43 cellular contexts compared by ENCODE assay signal in the genomic region with DNA sequence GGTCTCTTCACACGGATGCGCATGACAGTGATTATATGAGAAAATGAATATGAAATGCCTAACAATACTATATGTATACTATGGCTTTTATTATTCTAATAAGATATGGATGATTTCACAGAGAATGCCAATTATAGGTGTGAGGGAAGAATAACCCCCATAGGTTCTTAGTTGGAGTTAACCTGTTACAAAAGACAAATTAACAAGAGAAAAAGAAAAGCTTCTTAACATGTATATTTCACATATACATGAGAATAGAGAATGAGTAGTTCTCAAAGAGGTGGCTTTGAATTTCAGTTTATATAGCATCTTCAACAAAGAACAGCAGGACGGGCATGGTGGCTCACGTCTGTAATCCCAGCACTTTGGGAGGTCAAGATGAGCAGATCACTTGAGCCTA. TPM values are rescaled to one million over a fixed set of nuclear protein-coding genes. Genes with fewer than 3 reads are reported as not detected.
"Had no signal": no experiment of that assay in that cellular context is flagged by ENCODE, and none has a peak within 500 bp of the region (broad histone marks: within the 10 kb centered on the region; RNA-seq: fewer than 3 reads in every experiment).

No MANE protein-coding gene starts in this region.

- H3K4me1 Mint-ChIP-seq: activated CD8-positive, alpha-beta memory T cell treated with anti-CD3 and anti-CD28 coated beads, Interleukin-2, amount 10 ng/mL, durations not matched to agents 7 days and 5 days; activated T-helper 17 cell treated with anti-CD3 and anti-CD28 coated beads, Interleukin-2, amount 50 U/mL, for 72 hours had no signal

- H3K4me3 ChIP-seq: ascending aorta, body of pancreas, breast epithelium, PC-9 had no signal

- FAIRE-seq: RCC 7860 had no signal

- H3K9me3 Mint-ChIP-seq: activated CD4-positive, alpha-beta memory T cell treated with anti-CD3 and anti-CD28 coated beads, Interleukin-2, amount 10 ng/mL, durations not matched to agents 7 days and 5 days; activated naive CD8-positive, alpha-beta T cell treated with anti-CD3 and anti-CD28 coated beads for 36 hours; activated T-cell treated with anti-CD3 and anti-CD28 coated beads, Interleukin-2, amount 50 U/mL, for 72 hours; activated T-helper 17 cell treated with anti-CD3 and anti-CD28 coated beads, Interleukin-2, amount 50 U/mL, for 72 hours had no signal

- ATAC-seq: activated CD8-positive, alpha-beta memory T cell treated with anti-CD3 and anti-CD28 coated beads, Interleukin-2, amount 10 ng/mL, durations not matched to agents 7 days and 5 days; activated T-cell treated with anti-CD3 and anti-CD28 coated beads, Interleukin-2, amount 50 U/mL, for 72 hours; activated T-helper 17 cell treated with anti-CD3 and anti-CD28 coated beads, Interleukin-2, amount 50 U/mL, for 72 hours; body of pancreas; Right ventricle myocardium inferior; SK-N-SH treated with all-trans-retinoic acid at 6 μM for 48 hours had no signal

- DNase-seq: activated CD4-positive, alpha-beta memory T cell treated with anti-CD3 and anti-CD28 coated beads, Interleukin-2, amount 10 ng/mL, durations not matched to agents 7 days and 5 days; activated CD4-positive, alpha-beta T cell treated with anti-CD3 and anti-CD28 coated beads for 1 hour; activated CD4-positive, alpha-beta T cell treated with anti-CD3 and anti-CD28 coated beads for 48 hours; activated CD4-positive, CD25-positive, alpha-beta regulatory T cell; activated CD8-positive, alpha-beta memory T cell treated with anti-CD3 and anti-CD28 coated beads for 24 hours; activated CD8-positive, alpha-beta memory T cell treated with anti-CD3 and anti-CD28 coated beads, Interleukin-2, amount 10 ng/mL, durations not matched to agents 7 days and 5 days; activated CD8-positive, alpha-beta memory T cell treated with anti-CD3 and anti-CD28 coated beads, Interleukin-2, amount 50 U/mL, for 48 hours; activated effector memory CD4-positive, alpha-beta T cell treated with anti-CD3 and anti-CD28 coated beads, Interleukin-2, amount 50 U/mL, for 16 hours; activated naive CD4-positive, alpha-beta T cell; activated naive CD4-positive, alpha-beta T cell treated with anti-CD3 and anti-CD28 coated beads, Interleukin-2, amount 50 U/mL, for 16 hours; activated naive CD8-positive, alpha-beta T cell treated with anti-CD3 and anti-CD28 coated beads for 36 hours; activated T-cell treated with anti-CD3 and anti-CD28 coated beads, Interleukin-2, amount 50 U/mL, for 72 hours; amniotic stem cell; body of pancreas; MM.1S; MV-4-11; NCI-H1092; NCI-H1436 treated with DMSO at 0.1 percent for 48 hours; NCI-H1694 treated with DMSO at 0.1 percent for 48 hours; NCI-H2029; NCI-H2171; NCI-H510A; NCI-H526; NCI-H748 treated with DMSO at 0.1 percent for 48 hours; NK-92 treated with Interleukin-12 subunit alpha and Interleukin-12 subunit beta, amount 100 ng/mL, for 24 hours; PC-9; SIG-M5; SW 1271; T-helper 1 cell; T-helper 2 cell; T-helper 9 cell had no signal

- H3K36me3 ChIP-seq: ascending aorta, breast epithelium had no signal

- H3K4me3 Mint-ChIP-seq: activated CD4-positive, alpha-beta memory T cell treated with anti-CD3 and anti-CD28 coated beads, Interleukin-2, amount 10 ng/mL, durations not matched to agents 7 days and 5 days; activated CD8-positive, alpha-beta memory T cell treated with anti-CD3 and anti-CD28 coated beads, Interleukin-2, amount 10 ng/mL, durations not matched to agents 7 days and 5 days; activated naive CD8-positive, alpha-beta T cell treated with anti-CD3 and anti-CD28 coated beads for 36 hours; activated T-cell treated with anti-CD3 and anti-CD28 coated beads, Interleukin-2, amount 50 U/mL, for 72 hours; activated T-helper 17 cell treated with anti-CD3 and anti-CD28 coated beads, Interleukin-2, amount 50 U/mL, for 72 hours had no signal

- H3K9me3 ChIP-seq: ascending aorta, body of pancreas, breast epithelium had no signal

- H3K4me1 ChIP-seq: ascending aorta, body of pancreas, breast epithelium had no signal

- H2AFZ ChIP-seq: PC-9 had no signal

- H3K27me3 ChIP-seq: ascending aorta, body of pancreas, breast epithelium had no signal

- H3K36me3 Mint-ChIP-seq: activated CD8-positive, alpha-beta memory T cell treated with anti-CD3 and anti-CD28 coated beads, Interleukin-2, amount 10 ng/mL, durations not matched to agents 7 days and 5 days; activated naive CD8-positive, alpha-beta T cell treated with anti-CD3 and anti-CD28 coated beads for 36 hours had no signal

- H3K27ac ChIP-seq: ascending aorta, body of pancreas, breast epithelium, PC-9, RWPE1, VCaP had no signal

- H3K27ac Mint-ChIP-seq: activated CD4-positive, alpha-beta memory T cell treated with anti-CD3 and anti-CD28 coated beads, Interleukin-2, amount 10 ng/mL, durations not matched to agents 7 days and 5 days; activated CD8-positive, alpha-beta memory T cell treated with anti-CD3 and anti-CD28 coated beads, Interleukin-2, amount 10 ng/mL, durations not matched to agents 7 days and 5 days; activated naive CD8-positive, alpha-beta T cell treated with anti-CD3 and anti-CD28 coated beads for 36 hours; activated T-cell treated with anti-CD3 and anti-CD28 coated beads, Interleukin-2, amount 50 U/mL, for 72 hours; activated T-helper 17 cell treated with anti-CD3 and anti-CD28 coated beads, Interleukin-2, amount 50 U/mL, for 72 hours had no signal

- H3K4me2 ChIP-seq: PC-9 had no signal

RNA-seq across cellular contexts. Expression of gene DMRTB1, which starts 24.0 kb away (rescaled TPM):
- total RNA-seq: activated CD4-positive, alpha-beta memory T cell treated with anti-CD3 and anti-CD28 coated beads, Interleukin-2, amount 10 ng/mL, durations not matched to agents 7 days and 5 days; activated CD8-positive, alpha-beta memory T cell treated with anti-CD3 and anti-CD28 coated beads, Interleukin-2, amount 10 ng/mL, durations not matched to agents 7 days and 5 days; activated naive CD8-positive, alpha-beta T cell treated with anti-CD3 and anti-CD28 coated beads for 36 hours; activated T-cell treated with anti-CD3 and anti-CD28 coated beads, Interleukin-2, amount 50 U/mL, for 72 hours; activated T-helper 17 cell treated with anti-CD3 and anti-CD28 coated beads, Interleukin-2, amount 50 U/mL, for 72 hours; ascending aorta; body of pancreas; breast epithelium; cardiac septum; LHCN-M2; OCI-LY7; PC-9; Right ventricle myocardium inferior; SK-MEL-5 had no signal
